Comparison of ENCODE assay signal across 28 cellular contexts in the genomic region with DNA sequence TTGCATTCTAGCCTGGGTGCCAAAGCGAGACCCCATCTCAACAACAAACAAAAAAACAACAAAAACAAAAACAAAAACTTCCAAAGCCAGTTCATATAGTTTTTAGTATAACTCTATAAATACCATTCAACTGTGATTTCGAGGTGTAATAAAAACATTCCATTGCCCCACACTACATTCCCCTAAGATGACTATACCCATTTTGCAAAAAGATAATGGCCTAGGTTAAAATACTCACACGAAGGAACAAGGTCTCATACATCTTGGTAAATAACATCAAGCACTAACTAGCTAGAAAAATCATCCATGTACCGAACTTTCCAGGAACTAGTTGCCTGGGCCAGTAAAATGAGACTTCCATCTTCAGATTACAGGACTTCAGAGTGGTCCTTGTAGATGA. TPM values are rescaled to one million over a fixed set of nuclear protein-coding genes. Genes with fewer than 3 reads are reported as not detected.
"Had no signal": no experiment of that assay in that cellular context is flagged by ENCODE, and none has a peak within 500 bp of the region (broad histone marks: within the 10 kb centered on the region; RNA-seq: fewer than 3 reads in every experiment).

No MANE protein-coding gene starts in this region.

- DNase-seq: activated CD4-positive, alpha-beta T cell treated with anti-CD3 and anti-CD28 coated beads for 1 hour; activated CD4-positive, alpha-beta T cell treated with anti-CD3 and anti-CD28 coated beads, Interleukin-2, amount 10 ng/mL, durations not matched to agents 7 days and 5 days; activated CD8-positive, alpha-beta T cell treated with anti-CD3 and anti-CD28 coated beads for 36 hours; activated gamma-delta T cell treated with Interleukin-2 at 50 U/mL for 16 hours; activated naive CD4-positive, alpha-beta T cell treated with anti-CD3 and anti-CD28 coated beads, Interleukin-2, amount 50 U/mL, for 16 hours; activated T-cell treated with anti-CD3 and anti-CD28 coated beads, Interleukin-2, amount 50 U/mL, for 4 hours; amygdala; dermis blood vessel endothelial cell; effector CD4-positive, alpha-beta T cell; esophagus squamous epithelium; foreskin melanocyte; heart right ventricle; left ventricle myocardium inferior; posterior cingulate gyrus; right cardiac atrium; stimulated activated CD4-positive, alpha-beta T cell treated with anti-CD3 and anti-CD28 coated beads, Interleukin-4, amount 100 ng/mL, for 24 hours; T-helper 2 cell; trophoblast cell; uterus had no signal

- H3K27ac ChIP-seq: epithelial cell of prostate, esophagus squamous epithelium, heart right ventricle, left ventricle myocardium inferior, skin epidermis, thoracic aorta, uterus had no signal

- FAIRE-seq: colon, endometrium, islet of Langerhans had no signal

- H3K9me3 ChIP-seq: esophagus squamous epithelium, heart right ventricle, left ventricle myocardium inferior, thoracic aorta, uterus had no signal

- H3K4me3 ChIP-seq: esophagus squamous epithelium, heart right ventricle, left ventricle myocardium inferior, skin epidermis, thoracic aorta, uterus had no signal

- H3K36me3 ChIP-seq: esophagus squamous epithelium, heart right ventricle, left ventricle myocardium inferior, thoracic aorta, uterus had no signal

- ATAC-seq: activated CD8-positive, alpha-beta T cell treated with anti-CD3 and anti-CD28 coated beads for 36 hours; activated T-cell treated with anti-CD3 and anti-CD28 coated beads, Interleukin-2, amount 50 U/mL, for 4 hours; activated T-helper 17 cell treated with anti-CD3 and anti-CD28 coated beads, Interleukin-2, amount 50 U/mL, for 72 hours; heart right ventricle; right cardiac atrium; stimulated activated effector memory CD8-positive, alpha-beta T cell treated with anti-CD3 and anti-CD28 coated beads, Interleukin-12 subunit alpha, Interleukin-12 subunit beta, amount 100 ng/mL, for 72 hours; WTC11 had no signal

- H3K4me1 ChIP-seq: heart right ventricle had no signal

- H3K27me3 ChIP-seq: esophagus squamous epithelium, heart right ventricle, uterus had no signal

RNA-seq across cellular contexts. Expression of a gene that starts 55.4 kb away (rescaled TPM):
- total RNA-seq: activated CD8-positive, alpha-beta T cell treated with anti-CD3 and anti-CD28 coated beads for 36 hours had no signal
